8 cellular contexts compared by ENCODE assay signal in the genomic region with DNA sequence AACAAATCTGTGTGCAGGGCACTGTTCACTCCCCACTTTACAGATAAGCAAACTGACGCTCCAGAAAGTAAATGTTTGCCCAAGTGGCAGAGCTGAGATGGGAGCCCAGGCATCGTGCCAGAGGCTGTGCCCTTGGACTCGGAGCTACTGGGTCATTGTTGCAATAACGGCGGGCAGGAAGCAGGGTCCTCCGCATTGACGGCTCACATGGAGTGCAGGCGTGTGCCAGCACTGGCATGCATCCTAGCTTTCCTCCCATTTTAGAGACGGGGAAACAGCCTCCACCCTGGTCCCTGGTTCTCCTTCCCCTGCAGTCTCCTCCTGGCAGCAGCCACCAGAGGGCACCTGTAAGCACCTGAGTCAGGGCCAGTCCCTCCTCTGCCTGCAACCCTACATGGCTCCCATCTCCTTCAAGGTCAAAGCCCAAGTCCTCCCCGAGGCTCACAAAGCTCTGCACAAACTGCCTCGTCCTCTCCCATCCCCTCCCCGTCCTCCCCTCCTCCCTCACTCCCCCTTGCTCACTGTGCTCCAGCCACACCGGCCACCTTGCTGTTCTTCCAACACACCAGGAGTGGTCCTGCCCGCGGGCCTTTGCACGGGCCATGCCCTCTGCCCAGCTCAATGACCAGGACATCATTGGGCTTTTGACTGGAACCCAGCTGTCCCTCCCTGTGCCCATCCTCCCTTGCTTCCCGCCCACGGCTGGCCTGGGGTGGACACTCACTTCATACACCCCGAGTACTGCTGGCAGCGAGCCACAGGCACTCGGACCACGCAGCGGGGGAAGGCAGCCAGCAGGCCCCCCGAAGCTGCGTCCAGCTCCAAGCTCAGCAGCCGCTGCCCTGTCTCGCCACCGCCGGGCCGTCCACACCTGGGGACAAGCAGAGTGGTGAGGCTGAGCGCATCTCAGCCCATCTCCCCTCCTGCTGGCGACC. TPM values are rescaled to one million over a fixed set of nuclear protein-coding genes. Genes with fewer than 3 reads are reported as not detected.
A peak's percentile ranks its signal among the peaks of the same experiment; 100 is the strongest.
DNase-seq lines count a peak whose midpoint lies in the region; ATAC-seq and TF ChIP-seq lines count a peak whose summit lies in the region.

No MANE protein-coding gene starts in this region.

- BruUV-seq in Calu3 (replicated peaks; lab: Mats Ljungman, UMichigan) = no TSS peak

- H3K4me1 ChIP-seq in CD4-positive, alpha-beta memory T cell (ENCODE audit: insufficient read depth, low read length) = no peaks in the 10 kb centered on the region

- POLR2A ChIA-PET in CD4-positive, alpha-beta memory T cell (lab: Charles Lee; ENCODE audit: partially characterized antibody) = no interaction called here

- H3K4me3 ChIP-seq in CD4-positive, alpha-beta memory T cell (ENCODE audit: low read length in 2 of 2) = no peak overlapping the region

- H3K9me3 Mint-ChIP-seq in Calu3 (ENCODE audit: low read depth, unreplicated experiment) (no peaks in the 10 kb centered on the region), HFFc6 (no peaks in the 10 kb centered on the region)
- no peaks in the 10 kb centered on the region for H3K9me3 Mint-ChIP-seq in activated naive CD4-positive, alpha-beta T cell treated with anti-CD3 and anti-CD28 coated beads, Interleukin-2, amount 10 ng/mL, durations not matched to agents 7 days and 5 days
- peaks cover 0 to 2% (median 0%) of the 10 kb centered on the region in 8 donors for H3K9me3 Mint-ChIP-seq in CD4-positive, alpha-beta memory T cell

- CTCF ChIA-PET in Calu3 (lab: Charles Lee) = interaction anchor here (1.2 kb wide), 1 partner anchor 13 kb away, joined by 3 read pairs; a partner anchor contains a TSS
- CTCF ChIA-PET in activated naive CD4-positive, alpha-beta T cell treated with anti-CD3 and anti-CD28 coated beads, Interleukin-2, amount 10 ng/mL, durations not matched to agents 7 days and 5 days (lab: Charles Lee) = interaction anchor here (1.0 to 1.3 kb wide), 2 partner anchors 29 kb away, joined by 3 read pairs; no protein-coding TSS in a partner anchor
- CTCF ChIA-PET in CD4-positive, alpha-beta memory T cell (lab: Charles Lee; ENCODE audit: partially characterized antibody) = interaction anchor here (1.2 to 1.3 kb wide), 2 partner anchors 24 to 89 kb away, joined by 3 read pairs; no protein-coding TSS in a partner anchor

- no peaks in the 10 kb centered on the region for H3K4me1 Mint-ChIP-seq in Calu3 (ENCODE audit: low read depth, unreplicated experiment)
- H3K4me1 Mint-ChIP-seq in HFFc6 (ENCODE audit: low read depth) = no peaks in the 10 kb centered on the region
- H3K4me1 Mint-ChIP-seq in activated naive CD4-positive, alpha-beta T cell treated with anti-CD3 and anti-CD28 coated beads, Interleukin-2, amount 10 ng/mL, durations not matched to agents 7 days and 5 days = no peaks in the 10 kb centered on the region
- H3K4me1 Mint-ChIP-seq in CD4-positive, alpha-beta memory T cell = no peaks in the 10 kb centered on the region

- H3K9me3 ChIP-seq in CD4-positive, alpha-beta memory T cell (ENCODE audit: control insufficient read depth in 1 of 2, low read length in 2 of 2) = no peaks in the 10 kb centered on the region

- peak; percentile 51 for DNase-seq in Calu3
- no peak for DNase-seq in HFFc6
- peak; percentile 35 for DNase-seq in activated naive CD4-positive, alpha-beta T cell treated with anti-CD3 and anti-CD28 coated beads, Interleukin-2, amount 10 ng/mL, durations not matched to agents 7 days and 5 days
- DNase-seq in left lobe of liver (ENCODE audit: low spot score) = peak; percentile 93
- DNase-seq in hepatic stellate cell (ENCODE audit: low spot score) = no peak
- no peak for DNase-seq in AG08395 (ENCODE audit: low spot score)
- no peak for DNase-seq in CD4-positive, alpha-beta memory T cell
- DNase-seq in AG08396 (ENCODE audit: low spot score) = no peak

- H3K27me3 ChIP-seq in CD4-positive, alpha-beta memory T cell (ENCODE audit: insufficient read depth, low read length) = no peaks in the 10 kb centered on the region

- no peak overlapping the region for H3K4me3 Mint-ChIP-seq in Calu3 (ENCODE audit: low read depth, unreplicated experiment)
- H3K4me3 Mint-ChIP-seq in HFFc6 = no peak overlapping the region
- no peak overlapping the region for H3K4me3 Mint-ChIP-seq in activated naive CD4-positive, alpha-beta T cell treated with anti-CD3 and anti-CD28 coated beads, Interleukin-2, amount 10 ng/mL, durations not matched to agents 7 days and 5 days
- no peak overlapping the region for H3K4me3 Mint-ChIP-seq in CD4-positive, alpha-beta memory T cell

- H3K36me3 Mint-ChIP-seq in Calu3 (ENCODE audit: insufficient read depth, unreplicated experiment) (no peaks in the 10 kb centered on the region), HFFc6 (ENCODE audit: low read depth) (no peaks in the 10 kb centered on the region)
- H3K36me3 Mint-ChIP-seq in activated naive CD4-positive, alpha-beta T cell treated with anti-CD3 and anti-CD28 coated beads, Interleukin-2, amount 10 ng/mL, durations not matched to agents 7 days and 5 days = no peaks in the 10 kb centered on the region
- H3K36me3 Mint-ChIP-seq in CD4-positive, alpha-beta memory T cell = no peaks in the 10 kb centered on the region

- ATAC-seq in left lobe of liver = peak; percentile 85

- H3K27ac Mint-ChIP-seq in Calu3 (ENCODE audit: unreplicated experiment) (no peak overlapping the region), HFFc6 (no peak overlapping the region)
- no peak overlapping the region for H3K27ac Mint-ChIP-seq in activated naive CD4-positive, alpha-beta T cell treated with anti-CD3 and anti-CD28 coated beads, Interleukin-2, amount 10 ng/mL, durations not matched to agents 7 days and 5 days
- no peak overlapping the region for H3K27ac Mint-ChIP-seq in CD4-positive, alpha-beta memory T cell

- intact Hi-C loops in Calu3 (cut with micrococcal nuclease; ENCODE audit: unreplicated experiment) = no loop called here
- intact Hi-C loops in CD4-positive, alpha-beta memory T cell (cut with micrococcal nuclease) = no loop called here

- TF ChIP-seq CTCF in Calu3 (IDR thresholded peaks at IDR 0.05; ENCODE audit: unreplicated experiment) = peak; percentile 21
- peak; percentile 53 for TF ChIP-seq CTCF in HFFc6 (IDR thresholded peaks at IDR 0.05)

- peaks cover 28% of the 10 kb centered on the region for H3K27me3 Mint-ChIP-seq in Calu3 (ENCODE audit: unreplicated experiment)
- H3K27me3 Mint-ChIP-seq in HFFc6 (ENCODE audit: insufficient read depth) = no peaks in the 10 kb centered on the region; the same call in 1 of the 2 replicates
- no peaks in the 10 kb centered on the region for H3K27me3 Mint-ChIP-seq in activated naive CD4-positive, alpha-beta T cell treated with anti-CD3 and anti-CD28 coated beads, Interleukin-2, amount 10 ng/mL, durations not matched to agents 7 days and 5 days
- H3K27me3 Mint-ChIP-seq in CD4-positive, alpha-beta memory T cell = peaks cover 4 to 7% of the 10 kb centered on the region in 2 donors

- H3K36me3 ChIP-seq in CD4-positive, alpha-beta memory T cell (ENCODE audit: insufficient read depth, low read length) = no peaks in the 10 kb centered on the region

- no peak overlapping the region for H3K27ac ChIP-seq in CD4-positive, alpha-beta memory T cell (ENCODE audit: low read depth, low read length)

RNA-seq across cellular contexts. Expression of a gene that starts 7.7 kb away (rescaled TPM):
- 28.5 and 36.4 TPM in 2 replicates for total RNA-seq in Calu3 (2022)
- not detected for total RNA-seq in HFFc6 (2021; fragmentation: NEBNext Ultra II Directional; extraction: Animal tissue kit (Norgen Biotek cat#: 25700))
- 328 TPM for total RNA-seq in left lobe of liver
- total RNA-seq in CD4-positive, alpha-beta memory T cell = not detected
- polyA plus RNA-seq in CD4-positive, alpha-beta memory T cell = under 1 TPM; 0.09 to 0.17 TPM

RNA-seq across cellular contexts. Expression of a gene that starts 11.9 kb away (rescaled TPM):
- total RNA-seq in Calu3 (2022) (0.21 and 0.34 TPM in 2 replicates), left lobe of liver (1.8 TPM)
- total RNA-seq in HFFc6 (2021; fragmentation: NEBNext Ultra II Directional; extraction: Animal tissue kit (Norgen Biotek cat#: 25700)) = under 1 TPM; 0.05 to 0.30 (median 0.21) TPM
- 1 to 10 TPM; 2.4 to 2.7 TPM for total RNA-seq in CD4-positive, alpha-beta memory T cell
- not detected for polyA plus RNA-seq in CD4-positive, alpha-beta memory T cell

RNA-seq across cellular contexts. Expression of a gene that starts 12.5 kb away (rescaled TPM):
- total RNA-seq in Calu3 (2022) (7.6 and 13.1 TPM in 2 replicates), left lobe of liver (136 TPM)
- total RNA-seq in HFFc6 (2021; fragmentation: NEBNext Ultra II Directional; extraction: Animal tissue kit (Norgen Biotek cat#: 25700)) = not detected
- total RNA-seq in CD4-positive, alpha-beta memory T cell = 1 to 10 TPM; 1.4 to 2.2 TPM
- under 1 TPM in 1 of 2 donors, not detected in 1; 0.28 TPM for polyA plus RNA-seq in CD4-positive, alpha-beta memory T cell

RNA-seq across cellular contexts. Expression of a gene that starts 29.3 kb away (rescaled TPM):
- total RNA-seq in Calu3 (2022) = 1.1 and 2.3 TPM in 2 replicates
- not detected for total RNA-seq in HFFc6 (2021; fragmentation: NEBNext Ultra II Directional; extraction: Animal tissue kit (Norgen Biotek cat#: 25700))
- 36.8 TPM for total RNA-seq in left lobe of liver
- under 1 TPM; 0.17 to 0.22 TPM for total RNA-seq in CD4-positive, alpha-beta memory T cell
- under 1 TPM in 1 of 2 donors, not detected in 1; 0.14 TPM for polyA plus RNA-seq in CD4-positive, alpha-beta memory T cell

Comparison
In these comparisons a context has a peak if more than half of its experiments do, and no peak if none do; other contexts are left out.
1. DNase-seq: peak in Calu3 (single experiment), activated naive CD4-positive, alpha-beta T cell treated with anti-CD3 and anti-CD28 coated beads, Interleukin-2, amount 10 ng/mL, durations not matched to agents 7 days and 5 days (single experiment) and left lobe of liver (single experiment); none in HFFc6 (single experiment), hepatic stellate cell (single experiment), AG08395 (single experiment), CD4-positive, alpha-beta memory T cell (0 of 5) and AG08396 (single experiment).
2. RNA of a gene that starts 7.7 kb away (total RNA-seq): 328 TPM in left lobe of liver (single experiment) and 28.5 to 36.4 TPM in Calu3; not detected in CD4-positive, alpha-beta memory T cell and not detected in HFFc6; every median in the first group is over 10 times any median in the second.